In genomic region chr7:22394739-22395138, GRCh38 we compare ENCODE assay signal across 16 cellular contexts. TPM values are rescaled to one million over a fixed set of nuclear protein-coding genes. Genes with fewer than 3 reads are reported as not detected.
A peak's percentile ranks its signal among the peaks of the same experiment; 100 is the strongest.
DNase-seq lines count a peak whose midpoint lies in the region; ATAC-seq, FAIRE-seq and TF ChIP-seq lines count a peak whose summit lies in the region.
"Had no signal": no experiment of that assay in that cellular context is flagged by ENCODE, and none has a peak within 500 bp of the region (broad histone marks: within the 10 kb centered on the region; RNA-seq: fewer than 3 reads in every experiment).

No MANE protein-coding gene starts in this region.

- intact Hi-C loops in OCI-LY7 (cut with micrococcal nuclease; ENCODE audit: unreplicated experiment) (no loop called here), mucosa of descending colon (cut with DNase I, micrococcal nuclease) (no loop called here)

- TF ChIP-seq POLR2A in GM12892 (IDR thresholded peaks at IDR 0.05; ENCODE audit: low read depth, low read length): no peak

- peak; percentile 59 for ATAC-seq in mucosa of descending colon
- no peak for ATAC-seq in HG02588 (IDR thresholded peaks at IDR 0.05; ENCODE audit: unreplicated experiment)
- no peak for ATAC-seq in HG02840 (IDR thresholded peaks at IDR 0.05; ENCODE audit: low FRiP score, unreplicated experiment)
- ATAC-seq: Right ventricle myocardium inferior had no signal

- H3K27ac ChIP-seq in OCI-LY7 (ENCODE audit: low read depth, low read length, poor library complexity, severe bottlenecking): no peak overlapping the region
- H3K27ac ChIP-seq: BLaER1, Peyer's patch had no signal

- POLR2A ChIA-PET in OCI-LY7 (lab: Charles Lee): interaction anchor here (0.8 to 8.7 kb wide), 4 partner anchors 7 to 48 kb away, joined by 3 to 105 read pairs (median 6); no protein-coding TSS in a partner anchor

- peak; percentile 15 for DNase-seq in NCI-H2107 treated with DMSO at 0.1 percent for 48 hours (lab: John Stamatoyannopoulos, UW; ENCODE audit: unreplicated experiment)
- no peak for DNase-seq in NCI-H2107 (lab: John Stamatoyannopoulos, UW)
- no peak for DNase-seq in GM12892 (ENCODE audit: insufficient read length)
- no peak for DNase-seq in OCI-LY7 (ENCODE audit: low spot score)
- no peak for DNase-seq in mucosa of descending colon
- no peak for DNase-seq in SKM-1 treated with dmso at 0.1 percent for 144 hours (lab: John Stamatoyannopoulos, UW; ENCODE audit: unreplicated experiment)
- DNase-seq: DMS 273 treated with DMSO at 0.1 percent for 48 hours, H7, NCI-H187, Peyer's patch, T-helper 1 cell had no signal

- H3K36me3 ChIP-seq in OCI-LY7 (ENCODE audit: insufficient read depth, low read length) (no peaks in the 10 kb centered on the region), mucosa of descending colon (ENCODE audit: low read depth) (no peaks in the 10 kb centered on the region)
- H3K36me3 ChIP-seq: BLaER1, Peyer's patch had no signal

- H4K20me1 ChIP-seq in OCI-LY7 (ENCODE audit: insufficient read depth, low read length): no peaks in the 10 kb centered on the region
- H4K20me1 ChIP-seq: BLaER1 had no signal

- H3K4me3 ChIP-seq in OCI-LY7 (ENCODE audit: low read depth, low read length, poor library complexity, severe bottlenecking) (no peak overlapping the region), mucosa of descending colon (no peak overlapping the region)
- H3K4me3 ChIP-seq: BLaER1, Peyer's patch had no signal

- no peaks in the 10 kb centered on the region for H3K79me2 ChIP-seq in OCI-LY7 (ENCODE audit: insufficient read depth, low read depth, low read length)

- H3K9me2 ChIP-seq in OCI-LY7 (ENCODE audit: insufficient read depth, low read length): no peaks in the 10 kb centered on the region
- H3K9me2 ChIP-seq: SK-N-SH had no signal

- BruUV-seq in OCI-LY7 (replicated peaks; lab: Mats Ljungman, UMichigan): no TSS peak

- H2AFZ ChIP-seq in OCI-LY7 (ENCODE audit: low read length): no peak overlapping the region

- TF ChIP-seq CTCF in OCI-LY7 (conservative IDR thresholded peaks at IDR 0.05; ENCODE audit: low read length): no peak
- no peak for TF ChIP-seq CTCF in mucosa of descending colon (IDR thresholded peaks at IDR 0.05)

- CTCF ChIA-PET in OCI-LY7 (lab: Charles Lee; ENCODE audit: unreplicated experiment): no interaction called here

- peak; percentile 9 for FAIRE-seq in GM12892 (lab: Jason Lieb, UNC)

- H3K4me1 ChIP-seq in OCI-LY7 (ENCODE audit: insufficient read depth, low read length, poor library complexity, severe bottlenecking) (peaks cover 40% of the 10 kb centered on the region), mucosa of descending colon (ENCODE audit: low read depth) (no peaks in the 10 kb centered on the region)
- H3K4me1 ChIP-seq: Peyer's patch had no signal

- peak overlapping the region; percentile 10; the same call in 1 of the 2 replicates for H3K4me2 ChIP-seq in OCI-LY7 (ENCODE audit: low read length)
- H3K4me2 ChIP-seq: BLaER1 had no signal

- H3K9me3 ChIP-seq in OCI-LY7 (ENCODE audit: low read length) (no peaks in the 10 kb centered on the region), mucosa of descending colon (no peaks in the 10 kb centered on the region)
- H3K9me3 ChIP-seq: BLaER1, Peyer's patch, SK-N-SH had no signal

RNA-seq across cellular contexts. Expression of gene RAPGEF5, which starts 37.8 kb away (rescaled TPM):
- 2.7 TPM for polyA plus RNA-seq in GM12892 (2012; ENCODE audit: missing spikeins)
- total RNA-seq in OCI-LY7 (2014; rRNA removed; shearing (Covaris generic)): 114 and 136 TPM in 2 replicates
- total RNA-seq in OCI-LY7 (2022) (115 and 120 TPM in 2 replicates), mucosa of descending colon (10 to 100 TPM; 34.7 to 87.8 (median 59.5) TPM)
